In the genomic region with DNA sequence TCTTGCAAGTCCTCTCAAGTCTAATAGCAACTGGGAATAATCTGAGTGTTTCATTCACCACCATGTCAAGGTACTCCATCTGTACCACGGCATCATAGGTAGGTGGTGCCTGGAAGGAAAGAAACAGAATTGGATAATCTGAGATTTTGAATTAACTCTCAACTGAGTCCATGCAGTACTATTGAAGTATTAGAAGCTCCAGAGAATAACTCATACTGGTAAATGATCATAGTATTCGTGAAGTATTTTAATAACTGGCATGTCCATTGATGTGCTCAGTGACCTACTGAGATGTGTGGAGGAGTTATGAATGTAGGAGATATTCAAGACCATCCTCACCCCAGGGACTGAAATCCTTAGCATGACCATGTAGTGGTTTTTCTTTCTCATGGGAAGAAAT, we compare ENCODE assay signal across 30 cellular contexts. TPM values are rescaled to one million over a fixed set of nuclear protein-coding genes. Genes with fewer than 3 reads are reported as not detected.
"Had no signal": no experiment of that assay in that cellular context is flagged by ENCODE, and none has a peak within 500 bp of the region (broad histone marks: within the 10 kb centered on the region; RNA-seq: fewer than 3 reads in every experiment).

No MANE protein-coding gene starts in this region.

- H3K27ac ChIP-seq: colonic mucosa, coronary artery, dorsolateral prefrontal cortex, epithelial cell of prostate, esophagus muscularis mucosa, esophagus squamous epithelium, foreskin keratinocyte, gastrocnemius medialis, gastroesophageal sphincter, heart left ventricle, heart right ventricle had no signal

- DNase-seq: colonic mucosa; cortex of kidney; dermis blood vessel endothelial cell; dorsolateral prefrontal cortex; effector CD4-positive, alpha-beta T cell; effector CD8-positive, alpha-beta T cell; effector memory CD4-positive, alpha-beta T cell; effector memory CD8-positive, alpha-beta T cell; endodermal cell; erythroblast; esophagus squamous epithelium; foreskin fibroblast; foreskin keratinocyte; foreskin melanocyte; gastrocnemius medialis; glutamatergic neuron; head of caudate nucleus; heart left ventricle; heart right ventricle had no signal

- H3K36me3 ChIP-seq: colonic mucosa, gastrocnemius medialis, gastroesophageal sphincter had no signal

- FAIRE-seq: colon, endometrium, endothelial cell of umbilical vein, frontal cortex had no signal

- ATAC-seq: effector memory CD8-positive, alpha-beta T cell; esophagus mucosa; foreskin keratinocyte; gastrocnemius medialis; gastroesophageal sphincter; heart left ventricle; heart right ventricle had no signal

- H3K9me3 ChIP-seq: colonic mucosa, esophagus muscularis mucosa, gastrocnemius medialis, gastroesophageal sphincter had no signal

- H3K4me3 ChIP-seq: colonic mucosa, coronary artery, dorsolateral prefrontal cortex, esophagus muscularis mucosa, esophagus squamous epithelium, gastrocnemius medialis, gastroesophageal sphincter, heart left ventricle, heart right ventricle had no signal

- H3K4me1 ChIP-seq: colonic mucosa, esophagus muscularis mucosa, esophagus squamous epithelium, foreskin keratinocyte, gastrocnemius medialis, gastroesophageal sphincter, heart left ventricle, heart right ventricle had no signal

- H3K27me3 ChIP-seq: colonic mucosa, dorsolateral prefrontal cortex, esophagus muscularis mucosa, esophagus squamous epithelium, foreskin keratinocyte, gastrocnemius medialis, gastroesophageal sphincter, heart left ventricle, heart right ventricle had no signal

RNA-seq across cellular contexts. Expression of a gene that starts 27.1 kb away (rescaled TPM):
- total RNA-seq: dermis blood vessel endothelial cell, dermis microvascular lymphatic vessel endothelial cell, endothelial cell of umbilical vein, glomerular endothelial cell, heart right ventricle had no signal
- polyA plus RNA-seq: endothelial cell of umbilical vein had no signal

RNA-seq across cellular contexts. Expression of a gene that starts 54.6 kb away (rescaled TPM):
- total RNA-seq: endothelial cell of umbilical vein, frontal cortex, gastrocnemius medialis, glomerular endothelial cell had no signal
